Comparison of ENCODE assay signal across 8 cellular contexts in the genomic region with DNA sequence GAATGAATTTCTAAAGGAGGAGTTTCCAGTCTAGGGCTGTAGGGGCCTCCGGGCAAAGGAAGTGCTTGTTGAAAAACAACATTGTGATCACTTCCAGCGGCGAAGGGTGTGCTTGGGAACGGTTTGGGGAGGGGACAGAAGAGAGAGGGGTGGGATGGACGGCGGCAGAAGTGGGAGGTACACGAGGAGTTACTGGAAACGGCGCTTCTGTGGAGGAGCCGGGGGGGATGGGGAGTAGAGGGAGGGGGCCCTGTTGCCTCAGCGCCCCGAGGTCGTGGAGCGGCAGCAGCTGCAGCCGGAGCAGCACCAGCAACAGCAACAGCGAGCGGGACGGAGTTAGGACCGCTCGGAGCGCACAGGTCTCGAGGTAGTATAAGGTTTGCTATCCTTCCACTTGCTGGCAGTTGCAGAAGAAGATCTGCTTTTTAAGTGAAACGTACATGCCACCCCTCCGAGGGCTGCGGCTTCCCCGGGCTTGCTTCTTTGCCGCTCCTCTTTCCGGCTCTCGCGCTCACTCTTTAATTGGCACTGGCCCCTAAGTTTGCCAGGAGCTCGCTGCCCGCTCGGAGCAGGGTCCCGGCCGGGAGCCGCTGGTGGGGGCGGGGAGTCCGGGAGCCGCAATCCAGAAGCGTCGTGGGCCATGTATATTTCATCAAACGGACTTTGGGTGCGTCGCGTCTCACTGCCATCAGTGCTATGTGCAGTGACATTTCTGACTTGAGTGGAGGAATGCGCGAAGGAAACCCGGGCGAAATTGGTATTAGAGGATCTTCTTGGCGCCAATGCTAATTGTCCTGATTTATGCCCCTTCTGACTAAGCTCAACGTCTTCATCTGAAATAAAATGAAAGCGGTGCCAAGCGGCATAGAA. TPM values are rescaled to one million over a fixed set of nuclear protein-coding genes. Genes with fewer than 3 reads are reported as not detected.
DNase-seq lines count a peak whose midpoint lies in the region; ATAC-seq and TF ChIP-seq lines count a peak whose summit lies in the region.

No MANE protein-coding gene starts in this region.

- ATAC-seq in GM18909 (IDR thresholded peaks at IDR 0.05; ENCODE audit: poor library complexity, unreplicated experiment), result peak; percentile 62

- H3K36me3 Mint-ChIP-seq in brain, result no peaks in the 10 kb centered on the region

- H3K4me3 Mint-ChIP-seq in brain, result peak overlapping the region; percentile 91 to 98 (median 96)

- DNase-seq in NCI-H2227 treated with DMSO at 0.1 percent for 48 hours (lab: John Stamatoyannopoulos, UW) (peak; percentile 36), skeletal muscle cell (ENCODE audit: low read depth) (peak; percentile 57)
- DNase-seq in NK-92 treated with Interleukin-12 subunit alpha and Interleukin-12 subunit beta, amount 100 ng/mL, for 24 hours (lab: John Stamatoyannopoulos, UW), result no peak
- no peak for DNase-seq in activated CD4-positive, CD25-positive, alpha-beta regulatory T cell treated with anti-CD3 and anti-CD28 coated beads, Interleukin-2, amount 50 U/mL, for 72 hours

- H3K27me3 Mint-ChIP-seq in brain, result peaks cover 32% of the 10 kb centered on the region

- H3K27ac Mint-ChIP-seq in brain, result peak overlapping the region in 3 of 5 experiments; percentile 77 to 93 (median 88)

- H3K9me3 ChIP-seq in BLaER1 (no peaks in the 10 kb centered on the region), iPS-18c (ENCODE audit: control insufficient read depth, insufficient read depth, low read length) (no peaks in the 10 kb centered on the region)

- H3K4me2 ChIP-seq in BLaER1, result peak overlapping the region; percentile 99

- no peaks in the 10 kb centered on the region for H3K36me3 ChIP-seq in BLaER1

- H3K4me1 Mint-ChIP-seq in brain, result peaks cover 19% of the 10 kb centered on the region

- H3K4me3 ChIP-seq in BLaER1, result peak overlapping the region; percentile 70
- H3K4me3 ChIP-seq in iPS-18c (ENCODE audit: insufficient read depth, low read depth, low read length), result peak overlapping the region; percentile 78
- H3K4me3 ChIP-seq in skeletal muscle cell (ENCODE audit: low read depth, low read length), result peak overlapping the region; percentile 67

- H3K27me3 ChIP-seq in BLaER1, result peaks cover 43% of the 10 kb centered on the region

- peaks cover 8% of the 10 kb centered on the region; the same call in 1 of the 2 replicates for H4K20me1 ChIP-seq in BLaER1

- peak in 1 of 2 experiments; percentile 4 for TF ChIP-seq CTCF in brain (conservative IDR thresholded peaks at IDR 0.05)

- H3K9ac ChIP-seq in BLaER1, result no peak overlapping the region

- H3K27ac ChIP-seq in BLaER1, result no peak overlapping the region

- H3K4me1 ChIP-seq in BLaER1, result peaks cover 18% of the 10 kb centered on the region

- no peaks in the 10 kb centered on the region for H3K9me3 Mint-ChIP-seq in brain

RNA-seq across cellular contexts. Expression of gene NTNG1, which starts 0.8 kb away (rescaled TPM):
- 1.3 TPM for polyA plus RNA-seq in brain (ENCODE audit: insufficient read depth, low read depth, low replicate concordance)

Comparison
In these comparisons a context has a peak if more than half of its experiments do, and no peak if none do; other contexts are left out.
1. DNase-seq: peak in NCI-H2227 treated with DMSO at 0.1 percent for 48 hours (single experiment) and skeletal muscle cell (single experiment); none in NK-92 treated with Interleukin-12 subunit alpha and Interleukin-12 subunit beta, amount 100 ng/mL, for 24 hours (single experiment) and activated CD4-positive, CD25-positive, alpha-beta regulatory T cell treated with anti-CD3 and anti-CD28 coated beads, Interleukin-2, amount 50 U/mL, for 72 hours (single experiment).
2. Peak in every context shown above with its lines, with median percentiles within 50 percentile points of each other: H3K4me3 ChIP-seq.